In genomic region chr1:55277377-55278130, GRCh38 we compare ENCODE assay signal across 8 cellular contexts.
DNase-seq lines count a peak whose midpoint lies in the region; ATAC-seq and TF ChIP-seq lines count a peak whose summit lies in the region.

No MANE protein-coding gene starts in this region.

- no peaks in the 10 kb centered on the region for H3K36me3 ChIP-seq in adipocyte (ENCODE audit: control insufficient read depth, insufficient read depth, low read length, severe bottlenecking)
- H3K36me3 ChIP-seq in right atrium auricular region, result no peaks in the 10 kb centered on the region
- no peaks in the 10 kb centered on the region for H3K36me3 ChIP-seq in gastrocnemius medialis

- TF ChIP-seq POLR2A in gastrocnemius medialis (IDR thresholded peaks at IDR 0.05), result no peak

- peak overlapping the region in 1 of 2 donors; percentile 45 for H3K27ac ChIP-seq in right atrium auricular region
- peak overlapping the region; percentile 35 to 80 (median 75) for H3K27ac ChIP-seq in gastrocnemius medialis

- intact Hi-C loops in gastrocnemius medialis (cut with DNase I; ENCODE audit: low total_unique reads), result loop anchor here (1.0 kb wide), 1 partner anchor 137 kb away; no protein-coding TSS in a partner anchor

- DNase-seq in NCI-H1092 treated with DMSO at 0.1 percent for 48 hours (lab: John Stamatoyannopoulos, UW) (peak; percentile 35), T follicular helper cell (ENCODE audit: low read depth) (peak; percentile 62), adipocyte (ENCODE audit: low read depth) (peak; percentile 89), right atrium auricular region (ENCODE audit: low spot score) (peak; percentile 86), gastrocnemius medialis (peak; percentile 66 to 75)

- H3K9me3 ChIP-seq in adipocyte (ENCODE audit: control insufficient read depth, low read length) (no peaks in the 10 kb centered on the region), right atrium auricular region (no peaks in the 10 kb centered on the region), gastrocnemius medialis (no peaks in the 10 kb centered on the region)

- in situ Hi-C loops in gastrocnemius medialis (cut with MboI; ENCODE audit: low sequenced_read_pairs in 4 of 4), result loop anchor here (5.0 to 25.0 kb wide), 4 partner anchors 130 to 1435 kb away; no protein-coding TSS in a partner anchor

- peak overlapping the region; percentile 62 for H3K4me3 ChIP-seq in adipocyte (ENCODE audit: low read length)
- H3K4me3 ChIP-seq in right atrium auricular region, result no peak overlapping the region
- H3K4me3 ChIP-seq in gastrocnemius medialis, result no peak overlapping the region

- H3K4me1 ChIP-seq in adipocyte (ENCODE audit: control insufficient read depth, insufficient read depth, low read length), result peaks cover 33% of the 10 kb centered on the region
- H3K4me1 ChIP-seq in right atrium auricular region, result peaks cover 0 to 16% of the 10 kb centered on the region in 2 donors
- peaks cover 13 to 19% of the 10 kb centered on the region in 2 donors for H3K4me1 ChIP-seq in gastrocnemius medialis

- ATAC-seq in HG02623 (IDR thresholded peaks at IDR 0.05; ENCODE audit: unreplicated experiment) (peak; percentile 77), gastrocnemius medialis (peak; percentile 74 to 83), GM19324 (IDR thresholded peaks at IDR 0.05; ENCODE audit: low FRiP score, unreplicated experiment) (no peak)

- TF ChIP-seq CTCF in GM12872 (IDR thresholded peaks at IDR 0.05; ENCODE audit: insufficient read depth, low read depth, low read length) (peak; percentile 93), right atrium auricular region (IDR thresholded peaks at IDR 0.05) (peak; percentile 79 to 84), gastrocnemius medialis (IDR thresholded peaks at IDR 0.05 in 4 of 5, conservative IDR thresholded peaks at IDR 0.05 in 1 of 5) (peak; percentile 83 to 95 (median 89))

- no peaks in the 10 kb centered on the region for H3K27me3 ChIP-seq in adipocyte (replicated peaks; ENCODE audit: control insufficient read depth, insufficient read depth, low read length)
- H3K27me3 ChIP-seq in right atrium auricular region, result no peaks in the 10 kb centered on the region
- no peaks in the 10 kb centered on the region for H3K27me3 ChIP-seq in gastrocnemius medialis

- H3K9ac ChIP-seq in adipocyte (ENCODE audit: low read length), result no peak overlapping the region

Comparison
In these comparisons a context has a peak if more than half of its experiments do, and no peak if none do; other contexts are left out.
1. DNase-seq: peak in every context shown above with its lines; median percentile 89 in adipocyte; 86 in right atrium auricular region; 70 in gastrocnemius medialis; 62 in T follicular helper cell; 35 in NCI-H1092 treated with DMSO at 0.1 percent for 48 hours.